ENCODE assay signal across 9 cellular contexts in the genomic region with DNA sequence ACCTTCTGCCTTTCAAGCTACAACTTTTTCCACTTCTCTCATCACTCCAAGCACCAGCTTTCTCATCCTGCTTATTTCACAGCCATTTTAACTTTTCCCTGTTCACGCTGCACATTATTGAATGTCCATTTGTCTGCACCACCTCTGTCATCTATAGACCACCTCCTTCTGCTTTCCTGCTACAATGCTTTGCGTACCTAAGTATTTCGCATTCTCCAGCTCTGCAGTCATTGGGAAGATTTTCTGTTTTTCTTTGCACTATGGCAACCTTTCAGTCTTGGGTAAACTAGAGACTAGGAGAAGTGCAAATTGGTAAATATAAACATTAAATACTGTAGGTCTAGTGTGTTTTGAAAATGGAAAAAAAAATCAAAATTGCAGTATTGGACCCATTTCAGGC. TPM values are rescaled to one million over a fixed set of nuclear protein-coding genes. Genes with fewer than 3 reads are reported as not detected.
DNase-seq lines count a peak whose midpoint lies in the region; ATAC-seq and TF ChIP-seq lines count a peak whose summit lies in the region.
"Had no signal": no experiment of that assay in that cellular context is flagged by ENCODE, and none has a peak within 500 bp of the region (broad histone marks: within the 10 kb centered on the region; RNA-seq: fewer than 3 reads in every experiment).

No MANE protein-coding gene starts in this region.

- no peaks in the 10 kb centered on the region for H3K79me2 ChIP-seq in osteoblast (ENCODE audit: insufficient read depth, low read length)

- H3K9me3 Mint-ChIP-seq in CD14-positive monocyte = no peaks in the 10 kb centered on the region

- H3K9me3 ChIP-seq in endocrine pancreas (ENCODE audit: control insufficient read depth, low read length) (no peaks in the 10 kb centered on the region), osteoblast (ENCODE audit: low read depth, low read length) (no peaks in the 10 kb centered on the region)

- peaks cover 25% of the 10 kb centered on the region for H3K4me1 Mint-ChIP-seq in CD14-positive monocyte

- intact Hi-C loops in CD14-positive monocyte (cut with micrococcal nuclease) = loop anchor here (10.0 kb wide), 2 partner anchors 129 to 301 kb away; partner anchors contain the start of genes C1orf50 (in 1 of the 2), FOXJ3 (in 1 of the 2) and P3H1 (in 1 of the 2)

- H3K27ac Mint-ChIP-seq in CD14-positive monocyte = peak overlapping the region in 3 of 7 donors; percentile 1 to 85 (median 59)

- peak overlapping the region; percentile 84 for H3K9ac ChIP-seq in endocrine pancreas (ENCODE audit: control insufficient read depth, insufficient read depth, low read length)

- peaks cover 3% of the 10 kb centered on the region for H3K36me3 ChIP-seq in endocrine pancreas (ENCODE audit: control insufficient read depth, insufficient read depth, low read length)
- H3K36me3 ChIP-seq in osteoblast (ENCODE audit: insufficient read depth, low read length) = peaks cover 6% of the 10 kb centered on the region

- H3K27me3 ChIP-seq in endocrine pancreas (ENCODE audit: control insufficient read depth, insufficient read depth, low read length) (no peaks in the 10 kb centered on the region), osteoblast (ENCODE audit: insufficient read depth, low read length) (no peaks in the 10 kb centered on the region)

- H3K4me2 ChIP-seq in osteoblast (ENCODE audit: insufficient read depth, low read length) = peak overlapping the region; percentile 95

- DNase-seq in CD14-positive monocyte (ENCODE audit: low spot score) = no peak
- peak; percentile 16 for DNase-seq in NCI-H2227 treated with DMSO at 0.1 percent for 48 hours (lab: John Stamatoyannopoulos, UW)
- DNase-seq in osteoblast (ENCODE audit: insufficient read length, low spot score, missing footprints) = no peak
- no peak for DNase-seq in ecto neural progenitor cell (ENCODE audit: low spot score)
- DNase-seq in substantia nigra (lab: John Stamatoyannopoulos, UW) = no peak
- DNase-seq: activated CD4-positive, alpha-beta T cell treated with anti-CD3 and anti-CD28 coated beads for 48 hours had no signal

- no peak for TF ChIP-seq CTCF in CD14-positive monocyte (IDR thresholded peaks at IDR 0.05)
- no peak for TF ChIP-seq CTCF in osteoblast (IDR thresholded peaks at IDR 0.05; ENCODE audit: extremely low read depth, low read depth, low read length)

- H3K36me3 Mint-ChIP-seq in CD14-positive monocyte = peaks cover 27 to 33% of the 10 kb centered on the region in 2 donors

- H3K4me3 Mint-ChIP-seq in CD14-positive monocyte = peak overlapping the region; percentile 83 to 91

- no peaks in the 10 kb centered on the region for H4K20me1 ChIP-seq in osteoblast (ENCODE audit: insufficient read depth, low read length)

- H2AFZ ChIP-seq in osteoblast (ENCODE audit: low read length) = peak overlapping the region; percentile 94

- H3K4me3 ChIP-seq in endocrine pancreas (ENCODE audit: control insufficient read depth, insufficient read depth, low read length) = peak overlapping the region; percentile 65
- peak overlapping the region; percentile 85 for H3K4me3 ChIP-seq in osteoblast (ENCODE audit: insufficient read depth, low read length)

- H3K27ac ChIP-seq in osteoblast (ENCODE audit: low read depth, low read length) (no peak overlapping the region), substantia nigra (ENCODE audit: low read depth, low read length, poor library complexity, severe bottlenecking) (no peak overlapping the region)

- ATAC-seq in HG02852 (IDR thresholded peaks at IDR 0.05; ENCODE audit: unreplicated experiment) (no peak), GM21360 (IDR thresholded peaks at IDR 0.05; ENCODE audit: unreplicated experiment) (no peak)

- peaks cover 0 to 2% (median 2%) of the 10 kb centered on the region in 3 donors for H3K27me3 Mint-ChIP-seq in CD14-positive monocyte (ENCODE audit: low read depth in 3 of 3)

- H3K4me1 ChIP-seq in endocrine pancreas (ENCODE audit: control insufficient read depth, insufficient read depth, low read length) = peaks cover 18% of the 10 kb centered on the region
- H3K4me1 ChIP-seq in osteoblast (ENCODE audit: insufficient read depth, low read length) = peaks cover 11% of the 10 kb centered on the region

RNA-seq across cellular contexts. Expression of gene CCDC30, which starts 0.8 kb away (rescaled TPM):
- polyA plus RNA-seq in CD14-positive monocyte = 1 to 10 TPM; 1.2 to 1.5 TPM
- total RNA-seq in osteoblast = 4.0 and 4.7 TPM in 2 replicates

RNA-seq across cellular contexts. Expression of gene PPCS, which starts 7.6 kb away (rescaled TPM):
- 100 to 1,000 TPM; 176 to 182 TPM for polyA plus RNA-seq in CD14-positive monocyte
- total RNA-seq in osteoblast = 64.4 and 72.2 TPM in 2 replicates

RNA-seq across cellular contexts. Expression of gene ZMYND12, which starts 8.1 kb away (rescaled TPM):
- polyA plus RNA-seq in CD14-positive monocyte = 1 to 10 TPM; 1.2 to 1.3 TPM
- total RNA-seq in osteoblast = 0.88 and 3.3 TPM in 2 replicates
